ENCODE assay signal across 1 cellular context in the genomic region with DNA sequence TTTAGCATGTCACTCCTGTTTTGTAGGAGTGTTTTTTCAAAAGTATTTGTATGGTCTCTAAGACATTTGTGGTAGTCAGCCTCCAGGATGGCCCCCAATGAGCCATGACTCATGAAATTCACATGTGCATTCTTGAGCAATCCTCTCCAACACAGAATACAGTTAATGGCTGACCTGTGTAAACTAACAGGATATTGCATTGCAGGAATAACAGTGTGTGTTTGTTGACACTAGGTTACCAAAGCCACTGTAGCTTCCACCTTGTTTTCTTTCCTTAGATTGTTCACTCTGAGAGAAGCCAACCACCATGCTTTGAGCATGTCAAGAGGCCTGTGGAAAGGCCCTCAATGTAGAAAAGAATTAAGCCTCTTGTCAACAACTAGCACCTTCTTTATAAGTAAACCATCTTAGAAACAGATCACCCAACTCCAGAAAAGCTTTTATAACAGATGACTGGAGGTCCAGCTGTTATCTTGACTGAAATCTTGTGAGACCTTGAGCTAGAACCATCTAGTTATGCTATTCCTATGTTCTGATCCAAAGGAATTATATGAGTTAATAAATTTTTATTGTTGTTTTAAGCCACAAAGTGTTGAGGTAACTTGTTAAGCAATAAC.
TF ChIP-seq lines count a peak whose summit lies in the region.

No MANE protein-coding gene starts in this region.

TF ChIP-seq in HepG2, 621 proteins besides CTCF, POLR2A, EP300 and RAD21 (continued from another document and continues in another):
- TF ChIP-seq ARHGAP35 (CRISPR knock-in tag; IDR thresholded peaks at IDR 0.05; ENCODE audit: borderline replicate concordance) (no peak), PRMT3 (CRISPR knock-in tag; IDR thresholded peaks at IDR 0.05; ENCODE audit: borderline replicate concordance, low read depth) (no peak), MLX (CRISPR knock-in tag; IDR thresholded peaks at IDR 0.05) (peak; percentile 96), SMAD1 (CRISPR knock-in tag; IDR thresholded peaks at IDR 0.05; ENCODE audit: borderline replicate concordance, low read depth) (no peak), TOPORS (CRISPR knock-in tag; IDR thresholded peaks at IDR 0.05) (no peak), ATF1 (CRISPR knock-in tag; IDR thresholded peaks at IDR 0.05) (0 out of 2 replicates have a peak, but pooled peaks have one; percentile 59), TP53 (CRISPR knock-in tag; conservative IDR thresholded peaks at IDR 0.05) (no peak), LBX2 (CRISPR knock-in tag; IDR thresholded peaks at IDR 0.05; ENCODE audit: borderline replicate concordance) (no peak), ZFY (CRISPR knock-in tag; IDR thresholded peaks at IDR 0.05) (peak; percentile 64), ZHX2 (IDR thresholded peaks at IDR 0.05; ENCODE audit: low read depth) (peak; percentile 80), ZHX2 (CRISPR knock-in tag; IDR thresholded peaks at IDR 0.05; ENCODE audit: borderline replicate concordance) (no peak), RNF2 (conservative IDR thresholded peaks at IDR 0.05; ENCODE audit: low read depth) (no peak), ZNF557 (CRISPR knock-in tag; IDR thresholded peaks at IDR 0.05) (peak; percentile 84; the same call in 1 of the 2 replicates), ZSCAN25 (CRISPR knock-in tag; IDR thresholded peaks at IDR 0.05) (no peak), AHDC1 (CRISPR knock-in tag; IDR thresholded peaks at IDR 0.05; ENCODE audit: borderline replicate concordance) (peak; percentile 98), TRAFD1 (CRISPR knock-in tag; IDR thresholded peaks at IDR 0.05; ENCODE audit: borderline replicate concordance) (no peak), ZNF10 (CRISPR knock-in tag; IDR thresholded peaks at IDR 0.05; ENCODE audit: borderline replicate concordance, low read depth) (no peak), MLXIP (CRISPR knock-in tag; IDR thresholded peaks at IDR 0.05; ENCODE audit: borderline replicate concordance) (no peak; the same call in 1 of the 2 replicates)
- TF ChIP-seq, protein P1, sequence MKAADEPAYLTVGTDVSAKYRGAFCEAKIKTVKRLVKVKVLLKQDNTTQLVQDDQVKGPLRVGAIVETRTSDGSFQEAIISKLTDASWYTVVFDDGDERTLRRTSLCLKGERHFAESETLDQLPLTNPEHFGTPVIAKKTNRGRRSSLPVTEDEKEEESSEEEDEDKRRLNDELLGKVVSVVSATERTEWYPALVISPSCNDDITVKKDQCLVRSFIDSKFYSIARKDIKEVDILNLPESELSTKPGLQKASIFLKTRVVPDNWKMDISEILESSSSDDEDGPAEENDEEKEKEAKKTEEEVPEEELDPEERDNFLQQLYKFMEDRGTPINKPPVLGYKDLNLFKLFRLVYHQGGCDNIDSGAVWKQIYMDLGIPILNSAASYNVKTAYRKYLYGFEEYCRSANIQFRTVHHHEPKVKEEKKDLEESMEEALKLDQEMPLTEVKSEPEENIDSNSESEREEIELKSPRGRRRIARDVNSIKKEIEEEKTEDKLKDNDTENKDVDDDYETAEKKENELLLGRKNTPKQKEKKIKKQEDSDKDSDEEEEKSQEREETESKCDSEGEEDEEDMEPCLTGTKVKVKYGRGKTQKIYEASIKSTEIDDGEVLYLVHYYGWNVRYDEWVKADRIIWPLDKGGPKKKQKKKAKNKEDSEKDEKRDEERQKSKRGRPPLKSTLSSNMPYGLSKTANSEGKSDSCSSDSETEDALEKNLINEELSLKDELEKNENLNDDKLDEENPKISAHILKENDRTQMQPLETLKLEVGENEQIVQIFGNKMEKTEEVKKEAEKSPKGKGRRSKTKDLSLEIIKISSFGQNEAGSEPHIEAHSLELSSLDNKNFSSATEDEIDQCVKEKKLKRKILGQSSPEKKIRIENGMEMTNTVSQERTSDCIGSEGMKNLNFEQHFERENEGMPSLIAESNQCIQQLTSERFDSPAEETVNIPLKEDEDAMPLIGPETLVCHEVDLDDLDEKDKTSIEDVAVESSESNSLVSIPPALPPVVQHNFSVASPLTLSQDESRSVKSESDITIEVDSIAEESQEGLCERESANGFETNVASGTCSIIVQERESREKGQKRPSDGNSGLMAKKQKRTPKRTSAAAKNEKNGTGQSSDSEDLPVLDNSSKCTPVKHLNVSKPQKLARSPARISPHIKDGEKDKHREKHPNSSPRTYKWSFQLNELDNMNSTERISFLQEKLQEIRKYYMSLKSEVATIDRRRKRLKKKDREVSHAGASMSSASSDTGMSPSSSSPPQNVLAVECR (CRISPR knock-in tag; IDR thresholded peaks at IDR 0.05; ENCODE audit: borderline replicate concordance), result peak; percentile 65; the same call in 1 of the 2 replicates
